Comparison of ENCODE assay signal across 8 cellular contexts in genomic region chr15:64989331-64990167, GRCh38.
DNase-seq lines count a peak whose midpoint lies in the region; ATAC-seq and TF ChIP-seq lines count a peak whose summit lies in the region.

Gene SPG21, minus strand, starts transcription at chr15:64989914. Its CDS starts 6,345 bp downstream, at chr15:64983569.

- H3K9me3 Mint-ChIP-seq in central memory CD8-positive, alpha-beta T cell = no peaks in the 10 kb centered on the region

- peak; percentile 89 for ATAC-seq in HG03378 (IDR thresholded peaks at IDR 0.05; ENCODE audit: unreplicated experiment)
- ATAC-seq in activated CD4-positive, CD25-positive, alpha-beta regulatory T cell treated with anti-CD3 and anti-CD28 coated beads, Interleukin-2, amount 50 U/mL, for 24 hours = peak; percentile 96
- ATAC-seq in central memory CD8-positive, alpha-beta T cell (replicated peaks; ENCODE audit: extremely low read depth, poor library complexity, severe bottlenecking) = peak; percentile 84

- H3K36me3 Mint-ChIP-seq in central memory CD8-positive, alpha-beta T cell (ENCODE audit: insufficient read depth) = peaks cover 16% of the 10 kb centered on the region

- DNase-seq in AG20443 (ENCODE audit: low spot score) = peak; percentile 99
- DNase-seq in NCI-H446 treated with DMSO at 0.1 percent for 48 hours (lab: John Stamatoyannopoulos, UW) = peak; percentile 66
- DNase-seq in central memory CD8-positive, alpha-beta T cell (ENCODE audit: low spot score in 2 of 2) = peak; percentile 87
- DNase-seq in islet precursor cell = peak; percentile 98
- DNase-seq in stimulated activated CD4-positive, alpha-beta T cell treated with anti-CD3 and anti-CD28 coated beads, Interleukin-12 subunit alpha, Interleukin-12 subunit beta, amount 100 ng/mL, for 4 hours = peak; percentile 91

- H3K4me1 Mint-ChIP-seq in central memory CD8-positive, alpha-beta T cell = peaks cover 44% of the 10 kb centered on the region

- TF ChIP-seq POLR2A in GM19099 (IDR thresholded peaks at IDR 0.05; ENCODE audit: extremely low read depth, insufficient read length, low read depth) = peak; percentile 69

- peak within 1 kb of the TSS; percentile 95 for H3K4me3 Mint-ChIP-seq in central memory CD8-positive, alpha-beta T cell

- peak within 1 kb of the TSS; percentile 97 for H3K27ac Mint-ChIP-seq in central memory CD8-positive, alpha-beta T cell (ENCODE audit: low read depth)

- H3K27me3 Mint-ChIP-seq in central memory CD8-positive, alpha-beta T cell = no peaks in the 10 kb centered on the region

Comparison
In these comparisons a context has a peak if more than half of its experiments do, and no peak if none do; other contexts are left out.
1. Peak in every context shown above with its lines: DNase-seq and ATAC-seq.